In the genomic region with DNA sequence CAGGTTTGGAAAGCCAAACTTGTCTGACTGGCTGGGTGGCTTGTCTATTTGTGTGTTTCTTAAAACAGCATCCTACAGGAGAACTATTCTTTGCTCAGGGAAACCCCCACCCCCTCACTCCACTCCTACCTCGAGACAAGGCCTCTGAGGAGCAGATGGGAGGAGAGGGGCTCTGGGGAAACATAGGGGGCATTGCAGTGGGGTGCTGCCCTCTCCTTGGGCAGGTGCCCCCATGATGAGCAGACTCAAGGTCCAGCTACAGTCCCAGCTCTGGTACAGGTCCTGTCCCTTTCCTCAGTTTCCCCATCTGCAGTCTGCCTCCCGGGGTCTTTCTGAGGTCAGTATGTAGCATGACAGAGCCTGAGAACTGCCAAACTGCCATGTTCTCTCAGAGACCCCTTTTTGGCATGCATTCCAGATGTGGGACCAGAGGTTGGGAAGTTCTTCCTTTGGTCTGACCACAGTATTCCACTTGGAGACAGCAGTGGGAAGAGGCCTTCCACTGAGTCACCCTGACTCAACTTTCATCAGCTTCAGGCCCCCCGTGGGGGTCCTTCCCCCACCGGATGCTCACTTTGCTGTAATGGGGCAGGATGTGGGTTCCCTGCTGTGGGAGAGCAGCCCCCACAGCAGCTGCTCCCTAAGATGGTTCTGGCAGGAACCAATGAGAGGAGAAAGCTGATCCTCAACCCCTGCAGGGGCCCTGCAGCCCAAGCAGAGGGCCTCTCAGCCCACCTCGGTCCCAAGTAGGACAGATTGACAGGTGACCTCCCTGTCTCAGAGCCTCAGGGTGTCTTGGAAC, we compare ENCODE assay signal across 9 cellular contexts. TPM values are rescaled to one million over a fixed set of nuclear protein-coding genes. Genes with fewer than 3 reads are reported as not detected.
A peak's percentile ranks its signal among the peaks of the same experiment; 100 is the strongest.
DNase-seq lines count a peak whose midpoint lies in the region; ATAC-seq lines count a peak whose summit lies in the region.
"Had no signal": no experiment of that assay in that cellular context is flagged by ENCODE, and none has a peak within 500 bp of the region (broad histone marks: within the 10 kb centered on the region; RNA-seq: fewer than 3 reads in every experiment).

No MANE protein-coding gene starts in this region.

- no peaks in the 10 kb centered on the region for H3K36me3 ChIP-seq in HAP-1 (replicated peaks)

- peaks cover 35% of the 10 kb centered on the region for H3K27me3 ChIP-seq in HAP-1 (ENCODE audit: low read depth)

- no peak for ATAC-seq in GM18870 (IDR thresholded peaks at IDR 0.05; ENCODE audit: unreplicated experiment)

- H3K4me1 ChIP-seq in HAP-1: no peaks in the 10 kb centered on the region

- H3K9me3 ChIP-seq in HAP-1: no peaks in the 10 kb centered on the region

- in situ Hi-C loops in HAP-1 (cut with MboI; ENCODE audit: low sequenced_read_pairs): no loop called here

- DNase-seq in EH (ENCODE audit: low read depth): peak; percentile 85
- DNase-seq in M059J (ENCODE audit: low read depth): peak; percentile 74
- peak; percentile 43 for DNase-seq in activated gamma-delta T cell treated with anti-CD3 and anti-CD28 coated beads, Interleukin-2, amount 50 U/mL, for 16 hours (ENCODE audit: low read depth)
- peak; percentile 23 for DNase-seq in renal cortical epithelial cell (ENCODE audit: low read depth)
- no peak for DNase-seq in activated CD4-positive, CD25-positive, alpha-beta regulatory T cell treated with anti-CD3 and anti-CD28 coated beads, Interleukin-2, amount 50 U/mL, for 72 hours
- no peak for DNase-seq in pons (ENCODE audit: low spot score)
- DNase-seq in HAP-1 (ENCODE audit: low spot score in 2 of 2): no peak
- DNase-seq: substantia nigra had no signal

- no peak overlapping the region for H3K4me3 ChIP-seq in HAP-1

RNA-seq across cellular contexts. Expression of gene CYP11A1, which starts 32.3 kb away (rescaled TPM):
- total RNA-seq in M059J (2014; rRNA removed; shearing (Covaris generic)): 0.07 and 0.10 TPM in 2 replicates
- total RNA-seq in renal cortical epithelial cell: 0.20 TPM in 1 of 2 replicates, not detected in the other

RNA-seq across cellular contexts. Expression of gene SEMA7A, which starts 34.0 kb away (rescaled TPM):
- 21.4 and 37.5 TPM in 2 replicates for total RNA-seq in M059J (2014; rRNA removed; shearing (Covaris generic))
- total RNA-seq in renal cortical epithelial cell: 9.5 and 143 TPM in 2 replicates

Comparison
In these comparisons a context has a peak if more than half of its experiments do, and no peak if none do; other contexts are left out.
1. DNase-seq: peak in EH (single experiment), M059J (single experiment), activated gamma-delta T cell treated with anti-CD3 and anti-CD28 coated beads, Interleukin-2, amount 50 U/mL, for 16 hours (single experiment) and renal cortical epithelial cell (single experiment); none in activated CD4-positive, CD25-positive, alpha-beta regulatory T cell treated with anti-CD3 and anti-CD28 coated beads, Interleukin-2, amount 50 U/mL, for 72 hours (single experiment), pons (single experiment) and HAP-1 (0 of 2).